In genomic region chr2:67331419-67332086, GRCh38 we compare ENCODE assay signal across 7 cellular contexts.
DNase-seq lines count a peak whose midpoint lies in the region; ATAC-seq and TF ChIP-seq lines count a peak whose summit lies in the region.
"Not testable (repeated sequence)": the region's sequence is repeated elsewhere in the genome, so short reads cannot be mapped to it uniquely, and the experiment has no call there.

No MANE protein-coding gene starts in this region.

- not testable (repeated sequence) for DNase-seq in GM23338 (ENCODE audit: low spot score); endodermal cell; progenitor cell of endocrine pancreas (ENCODE audit: low spot score, unreplicated experiment)
- DNase-seq in NCI-H2171 treated with DMSO at 0.1 percent for 48 hours (lab: John Stamatoyannopoulos, UW): peak; percentile 19

- H3K27ac ChIP-seq in GM23338 (ENCODE audit: low read depth): peak overlapping the region; percentile 95
- H3K27ac ChIP-seq in HUES48 (ENCODE audit: low read depth, low read length); endodermal cell (ENCODE audit: low read depth, low read length); iPS-20b (ENCODE audit: low read length): not testable (repeated sequence)

- peak overlapping the region; percentile 85 for H3K4me2 ChIP-seq in GM23338

- not testable (repeated sequence) for H2AFZ ChIP-seq in GM23338

- TF ChIP-seq CTCF in GM23338 (conservative IDR thresholded peaks at IDR 0.05; ENCODE audit: low read depth in 2 of 2); endodermal cell (conservative IDR thresholded peaks at IDR 0.05); progenitor cell of endocrine pancreas (IDR thresholded peaks at IDR 0.05; ENCODE audit: unreplicated experiment): not testable (repeated sequence)

- H3K4me3 Mint-ChIP-seq in GM23338; endodermal cell; progenitor cell of endocrine pancreas (ENCODE audit: low read depth): not testable (repeated sequence)

- H4K20me1 ChIP-seq in GM23338 (replicated peaks; ENCODE audit: insufficient read depth): peaks cover 22% of the 10 kb centered on the region

- H3K36me3 Mint-ChIP-seq in GM23338 (ENCODE audit: low read depth); endodermal cell (ENCODE audit: low read depth); progenitor cell of endocrine pancreas (ENCODE audit: insufficient read depth): not testable (repeated sequence)

- H3K79me2 ChIP-seq in GM23338 (replicated peaks; ENCODE audit: insufficient read depth): peaks cover 66% of the 10 kb centered on the region

- H3K27ac Mint-ChIP-seq in GM23338: not testable (repeated sequence)
- peak overlapping the region; percentile 87 for H3K27ac Mint-ChIP-seq in endodermal cell
- peak overlapping the region; percentile 12 for H3K27ac Mint-ChIP-seq in progenitor cell of endocrine pancreas

- not testable (repeated sequence) for H3K9me2 ChIP-seq in GM23338 (ENCODE audit: insufficient read depth)

- H3K4me3 ChIP-seq in GM23338 (peak overlapping the region; percentile 82), HUES48 (ENCODE audit: low read depth, low read length) (peak overlapping the region; percentile 74), iPS-11a (ENCODE audit: low read depth, low read length) (peak overlapping the region; percentile 72), iPS-20b (ENCODE audit: low read length) (peak overlapping the region; percentile 66; the same call in 1 of the 2 replicates)
- not testable (repeated sequence) for H3K4me3 ChIP-seq in endodermal cell (ENCODE audit: low read length)

- not testable (repeated sequence) for H3K9me3 ChIP-seq in HUES48 (ENCODE audit: control insufficient read depth, insufficient read depth, low read length); endodermal cell (ENCODE audit: control insufficient read depth, low read length); iPS-20b (ENCODE audit: insufficient read depth, low read depth, low read length)

- H3K4me1 Mint-ChIP-seq in GM23338: peaks cover 40% of the 10 kb centered on the region
- H3K4me1 Mint-ChIP-seq in endodermal cell: peaks cover 36% of the 10 kb centered on the region
- not testable (repeated sequence) for H3K4me1 Mint-ChIP-seq in progenitor cell of endocrine pancreas (ENCODE audit: low read depth)

- H3K9me3 Mint-ChIP-seq in GM23338: peaks cover 11% of the 10 kb centered on the region
- H3K9me3 Mint-ChIP-seq in endodermal cell; progenitor cell of endocrine pancreas (ENCODE audit: low read depth): not testable (repeated sequence)

- not testable (repeated sequence) for H3K27me3 Mint-ChIP-seq in GM23338 (ENCODE audit: insufficient read depth, low read depth, poor library complexity); endodermal cell (ENCODE audit: insufficient read depth); progenitor cell of endocrine pancreas

- peaks cover 18% of the 10 kb centered on the region for H3F3A ChIP-seq in GM23338 (replicated peaks; ENCODE audit: low read depth)

- H3K4me1 ChIP-seq in GM23338 (ENCODE audit: insufficient read depth): peaks cover 43% of the 10 kb centered on the region
- peaks cover 47% of the 10 kb centered on the region for H3K4me1 ChIP-seq in HUES48 (ENCODE audit: control insufficient read depth, insufficient read depth, low read length)
- not testable (repeated sequence) for H3K4me1 ChIP-seq in endodermal cell (ENCODE audit: control insufficient read depth, insufficient read depth, low read length)
- H3K4me1 ChIP-seq in iPS-20b (ENCODE audit: insufficient read depth, low read length): peaks cover 30% of the 10 kb centered on the region; the same call in 1 of the 2 replicates

- not testable (repeated sequence) for H3K27me3 ChIP-seq in GM23338 (ENCODE audit: insufficient read depth); HUES48 (ENCODE audit: control insufficient read depth, insufficient read depth, low read length); endodermal cell (ENCODE audit: control insufficient read depth, insufficient read depth, low read length, poor library complexity, severe bottlenecking); iPS-20b (ENCODE audit: insufficient read depth, low read length)

- H3K36me3 ChIP-seq in GM23338 (ENCODE audit: insufficient read depth) (peaks cover 38% of the 10 kb centered on the region), HUES48 (ENCODE audit: control insufficient read depth, insufficient read depth, low read length) (peaks cover 14% of the 10 kb centered on the region), iPS-20b (ENCODE audit: insufficient read depth, low read depth, low read length) (peaks cover 11% of the 10 kb centered on the region; the same call in 1 of the 2 replicates)
- H3K36me3 ChIP-seq in endodermal cell (ENCODE audit: control insufficient read depth, insufficient read depth, low read length): not testable (repeated sequence)

- WGBS in endodermal cell (ENCODE audit: insufficient coverage in 1 of 2, insufficient read length in 1 of 2), 2 experiments: 90% methylated on average over 2 to 8 of the region's 9 CpGs

- H3K9ac ChIP-seq in HUES48 (ENCODE audit: low read depth, low read length): peak overlapping the region; percentile 86
- not testable (repeated sequence) for H3K9ac ChIP-seq in endodermal cell (ENCODE audit: extremely low read depth, low read length, poor library complexity, severe bottlenecking)
- peak overlapping the region; percentile 75; the same call in 1 of the 2 replicates for H3K9ac ChIP-seq in iPS-20b (ENCODE audit: low read depth, low read length)

- ATAC-seq in GM23338: peak; percentile 20; the same call in 2 of the 3 replicates

TF ChIP-seq in GM23338, 12 proteins besides CTCF, POLR2A, EP300 and RAD21:
- TF ChIP-seq, protein P1, sequence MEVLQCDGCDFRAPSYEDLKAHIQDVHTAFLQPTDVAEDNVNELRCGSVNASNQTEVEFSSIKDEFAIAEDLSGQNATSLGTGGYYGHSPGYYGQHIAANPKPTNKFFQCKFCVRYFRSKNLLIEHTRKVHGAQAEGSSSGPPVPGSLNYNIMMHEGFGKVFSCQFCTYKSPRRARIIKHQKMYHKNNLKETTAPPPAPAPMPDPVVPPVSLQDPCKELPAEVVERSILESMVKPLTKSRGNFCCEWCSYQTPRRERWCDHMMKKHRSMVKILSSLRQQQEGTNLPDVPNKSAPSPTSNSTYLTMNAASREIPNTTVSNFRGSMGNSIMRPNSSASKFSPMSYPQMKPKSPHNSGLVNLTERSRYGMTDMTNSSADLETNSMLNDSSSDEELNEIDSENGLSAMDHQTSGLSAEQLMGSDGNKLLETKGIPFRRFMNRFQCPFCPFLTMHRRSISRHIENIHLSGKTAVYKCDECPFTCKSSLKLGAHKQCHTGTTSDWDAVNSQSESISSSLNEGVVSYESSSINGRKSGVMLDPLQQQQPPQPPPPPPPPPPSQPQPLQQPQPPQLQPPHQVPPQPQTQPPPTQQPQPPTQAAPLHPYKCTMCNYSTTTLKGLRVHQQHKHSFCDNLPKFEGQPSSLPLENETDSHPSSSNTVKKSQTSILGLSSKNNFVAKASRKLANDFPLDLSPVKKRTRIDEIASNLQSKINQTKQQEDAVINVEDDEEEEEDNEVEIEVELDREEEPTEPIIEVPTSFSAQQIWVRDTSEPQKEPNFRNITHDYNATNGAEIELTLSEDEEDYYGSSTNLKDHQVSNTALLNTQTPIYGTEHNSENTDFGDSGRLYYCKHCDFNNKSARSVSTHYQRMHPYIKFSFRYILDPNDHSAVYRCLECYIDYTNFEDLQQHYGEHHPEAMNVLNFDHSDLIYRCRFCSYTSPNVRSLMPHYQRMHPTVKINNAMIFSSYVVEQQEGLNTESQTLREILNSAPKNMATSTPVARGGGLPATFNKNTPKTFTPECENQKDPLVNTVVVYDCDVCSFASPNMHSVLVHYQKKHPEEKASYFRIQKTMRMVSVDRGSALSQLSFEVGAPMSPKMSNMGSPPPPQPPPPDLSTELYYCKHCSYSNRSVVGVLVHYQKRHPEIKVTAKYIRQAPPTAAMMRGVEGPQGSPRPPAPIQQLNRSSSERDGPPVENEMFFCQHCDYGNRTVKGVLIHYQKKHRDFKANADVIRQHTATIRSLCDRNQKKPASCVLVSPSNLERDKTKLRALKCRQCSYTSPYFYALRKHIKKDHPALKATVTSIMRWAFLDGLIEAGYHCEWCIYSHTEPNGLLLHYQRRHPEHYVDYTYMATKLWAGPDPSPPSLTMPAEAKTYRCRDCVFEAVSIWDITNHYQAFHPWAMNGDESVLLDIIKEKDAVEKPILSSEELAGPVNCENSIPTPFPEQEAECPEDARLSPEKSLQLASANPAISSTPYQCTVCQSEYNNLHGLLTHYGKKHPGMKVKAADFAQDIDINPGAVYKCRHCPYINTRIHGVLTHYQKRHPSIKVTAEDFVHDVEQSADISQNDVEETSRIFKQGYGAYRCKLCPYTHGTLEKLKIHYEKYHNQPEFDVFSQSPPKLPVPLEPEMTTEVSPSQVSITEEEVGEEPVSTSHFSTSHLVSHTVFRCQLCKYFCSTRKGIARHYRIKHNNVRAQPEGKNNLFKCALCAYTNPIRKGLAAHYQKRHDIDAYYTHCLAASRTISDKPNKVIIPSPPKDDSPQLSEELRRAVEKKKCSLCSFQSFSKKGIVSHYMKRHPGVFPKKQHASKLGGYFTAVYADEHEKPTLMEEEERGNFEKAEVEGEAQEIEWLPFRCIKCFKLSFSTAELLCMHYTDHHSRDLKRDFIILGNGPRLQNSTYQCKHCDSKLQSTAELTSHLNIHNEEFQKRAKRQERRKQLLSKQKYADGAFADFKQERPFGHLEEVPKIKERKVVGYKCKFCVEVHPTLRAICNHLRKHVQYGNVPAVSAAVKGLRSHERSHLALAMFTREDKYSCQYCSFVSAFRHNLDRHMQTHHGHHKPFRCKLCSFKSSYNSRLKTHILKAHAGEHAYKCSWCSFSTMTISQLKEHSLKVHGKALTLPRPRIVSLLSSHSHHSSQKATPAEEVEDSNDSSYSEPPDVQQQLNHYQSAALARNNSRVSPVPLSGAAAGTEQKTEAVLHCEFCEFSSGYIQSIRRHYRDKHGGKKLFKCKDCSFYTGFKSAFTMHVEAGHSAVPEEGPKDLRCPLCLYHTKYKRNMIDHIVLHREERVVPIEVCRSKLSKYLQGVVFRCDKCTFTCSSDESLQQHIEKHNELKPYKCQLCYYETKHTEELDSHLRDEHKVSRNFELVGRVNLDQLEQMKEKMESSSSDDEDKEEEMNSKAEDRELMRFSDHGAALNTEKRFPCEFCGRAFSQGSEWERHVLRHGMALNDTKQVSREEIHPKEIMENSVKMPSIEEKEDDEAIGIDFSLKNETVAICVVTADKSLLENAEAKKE (CRISPR knock-in tag; IDR thresholded peaks at IDR 0.05): 0 out of 2 replicates have a peak, but pooled peaks have one; percentile 23
- TF ChIP-seq POLR2AphosphoS5 (IDR thresholded peaks at IDR 0.05; ENCODE audit: low read depth) (peak; percentile 74), NANOG (IDR thresholded peaks at IDR 0.05; ENCODE audit: borderline replicate concordance) (peak; percentile 95)
